ENCODE assay signal across 8 cellular contexts in genomic region chr20:62927128-62927705, GRCh38. TPM values are rescaled to one million over a fixed set of nuclear protein-coding genes. Genes with fewer than 3 reads are reported as not detected.
A peak's percentile ranks its signal among the peaks of the same experiment; 100 is the strongest.
DNase-seq lines count a peak whose midpoint lies in the region; ATAC-seq, FAIRE-seq and TF ChIP-seq lines count a peak whose summit lies in the region.

No MANE protein-coding gene starts in this region.

- H3K27ac Mint-ChIP-seq in CD8-positive, alpha-beta T cell = peak overlapping the region; percentile 96
- H3K27ac Mint-ChIP-seq in osteocyte (ENCODE audit: unreplicated experiment) = peak overlapping the region; percentile 82

- dilution Hi-C loops in endothelial cell of umbilical vein (cut with MboI; ENCODE audit: extremely low pct_ligation_motif_present, low sequenced_read_pairs) = no loop called here

- no peak for TF ChIP-seq CTCF in CD8-positive, alpha-beta T cell (IDR thresholded peaks at IDR 0.05)
- TF ChIP-seq CTCF in OCI-LY7 (conservative IDR thresholded peaks at IDR 0.05; ENCODE audit: low read length) (no peak), endothelial cell of umbilical vein (IDR thresholded peaks at IDR 0.05; ENCODE audit: extremely low read depth in 1 of 2, insufficient read depth in 1 of 2, low read depth in 1 of 2, low read length in 2 of 2) (no peak), osteocyte (IDR thresholded peaks at IDR 0.05) (no peak)

- intact Hi-C loops in CD8-positive, alpha-beta T cell (cut with DNase I, micrococcal nuclease) = loop anchor here (5.0 kb wide), 2 partner anchors 65 to 540 kb away; partner anchors contain the start of genes TCFL5 (in 2 of the 2) and RPS21 (in 1 of the 2)
- intact Hi-C loops in OCI-LY7 (cut with micrococcal nuclease; ENCODE audit: unreplicated experiment) = no loop called here
- intact Hi-C loops in endothelial cell of umbilical vein (cut with micrococcal nuclease) = no loop called here

- CTCF ChIA-PET in CD8-positive, alpha-beta T cell (lab: Charles Lee) = interaction anchor here (0.7 to 1.8 kb wide), 9 partner anchors 8 to 45 kb away, joined by 3 to 9 read pairs (median 6); no protein-coding TSS in a partner anchor
- CTCF ChIA-PET in OCI-LY7 (lab: Charles Lee; ENCODE audit: unreplicated experiment) = interaction anchor here (0.7 kb wide), 1 partner anchor 20 kb away, joined by 3 read pairs; no protein-coding TSS in a partner anchor
- CTCF ChIA-PET in endothelial cell of umbilical vein (lab: Charles Lee) = interaction anchor here (1.4 kb wide), 1 partner anchor 10 kb away, joined by 7 read pairs; the partner anchor contains the start of gene GID8

- peak overlapping the region; percentile 83 for H3K9ac ChIP-seq in endothelial cell of umbilical vein (replicated peaks; ENCODE audit: extremely low read depth, insufficient read depth, low read length)

- no peak for FAIRE-seq in endothelial cell of umbilical vein (lab: Jason Lieb, UNC)

- H4K20me1 ChIP-seq in OCI-LY7 (ENCODE audit: insufficient read depth, low read length) (peaks cover 41% of the 10 kb centered on the region), endothelial cell of umbilical vein (replicated peaks; ENCODE audit: control insufficient read depth, extremely low read depth, insufficient read depth, low read length) (peaks cover 5% of the 10 kb centered on the region)

- H3K9me1 ChIP-seq in endothelial cell of umbilical vein (replicated peaks; ENCODE audit: control insufficient read depth, extremely low read depth, insufficient read depth, low read length) = no peaks in the 10 kb centered on the region

- POLR2A ChIA-PET in CD8-positive, alpha-beta T cell (lab: Charles Lee) = interaction anchor here (1.1 to 4.3 kb wide), 6 partner anchors 9 to 66 kb away, joined by 3 to 45 read pairs (median 6); partner anchors contain the start of genes GID8 and TCFL5
- POLR2A ChIA-PET in OCI-LY7 (lab: Charles Lee) = interaction anchor here (0.7 to 1.1 kb wide), 2 partner anchors 8 to 9 kb away, joined by 3 to 5 read pairs; no protein-coding TSS in a partner anchor
- POLR2A ChIA-PET in endothelial cell of umbilical vein (lab: Charles Lee) = no interaction called here

- peak overlapping the region; percentile 95 for H3K4me3 Mint-ChIP-seq in CD8-positive, alpha-beta T cell
- peak overlapping the region; percentile 87 for H3K4me3 Mint-ChIP-seq in osteocyte (ENCODE audit: unreplicated experiment)

- H2AFZ ChIP-seq in OCI-LY7 (ENCODE audit: low read length) = no peak overlapping the region
- H2AFZ ChIP-seq in endothelial cell of umbilical vein (ENCODE audit: low read depth, low read length) = no peak overlapping the region

- H3K79me2 ChIP-seq in OCI-LY7 (ENCODE audit: insufficient read depth, low read depth, low read length) = peaks cover 92% of the 10 kb centered on the region
- H3K79me2 ChIP-seq in endothelial cell of umbilical vein (ENCODE audit: control insufficient read depth, insufficient read depth, low read length) = peaks cover 94% of the 10 kb centered on the region

- TF ChIP-seq POLR2A in endothelial cell of umbilical vein (IDR thresholded peaks at IDR 0.05; ENCODE audit: low read depth, low read length) = no peak

- no peaks in the 10 kb centered on the region for H3K27me3 Mint-ChIP-seq in CD8-positive, alpha-beta T cell (ENCODE audit: low read depth)
- H3K27me3 Mint-ChIP-seq in osteocyte (ENCODE audit: unreplicated experiment) = no peaks in the 10 kb centered on the region

- H3K4me1 Mint-ChIP-seq in CD8-positive, alpha-beta T cell (ENCODE audit: low read depth) = peaks cover 75% of the 10 kb centered on the region
- H3K4me1 Mint-ChIP-seq in osteocyte (ENCODE audit: unreplicated experiment) = peaks cover 61% of the 10 kb centered on the region

- peaks cover 62% of the 10 kb centered on the region for H3K4me1 ChIP-seq in CD8-positive, alpha-beta T cell (ENCODE audit: insufficient read depth, low read length)
- peaks cover 85% of the 10 kb centered on the region for H3K4me1 ChIP-seq in OCI-LY7 (ENCODE audit: insufficient read depth, low read length, poor library complexity, severe bottlenecking)
- peaks cover 53% of the 10 kb centered on the region for H3K4me1 ChIP-seq in endothelial cell of umbilical vein (ENCODE audit: control insufficient read depth, extremely low read depth, insufficient read depth, low read length)

- no peak for ATAC-seq in CD8-positive, alpha-beta T cell

- peaks cover 7% of the 10 kb centered on the region for H3K36me3 Mint-ChIP-seq in CD8-positive, alpha-beta T cell
- H3K36me3 Mint-ChIP-seq in osteocyte (ENCODE audit: unreplicated experiment) = no peaks in the 10 kb centered on the region

- peak overlapping the region; percentile 70 for H3K4me3 ChIP-seq in CD8-positive, alpha-beta T cell (ENCODE audit: low read depth, low read length)
- H3K4me3 ChIP-seq in OCI-LY7 (ENCODE audit: low read depth, low read length, poor library complexity, severe bottlenecking) = peak overlapping the region; percentile 92
- peak overlapping the region in 1 of 3 experiments; percentile 96 for H3K4me3 ChIP-seq in endothelial cell of umbilical vein (replicated peaks in 1 of 3; ENCODE audit: insufficient read depth in 1 of 3, low read depth in 1 of 3, low read length in 3 of 3)

- no peaks in the 10 kb centered on the region for H3K27me3 ChIP-seq in CD8-positive, alpha-beta T cell (ENCODE audit: insufficient read depth, low read length)
- no peaks in the 10 kb centered on the region for H3K27me3 ChIP-seq in endothelial cell of umbilical vein (ENCODE audit: control insufficient read depth in 2 of 2, insufficient read depth in 2 of 2, low read length in 2 of 2)

- BruUV-seq in OCI-LY7 (replicated peaks; lab: Mats Ljungman, UMichigan) (no TSS peak), endothelial cell of umbilical vein (replicated peaks; lab: Mats Ljungman, UMichigan) (no TSS peak)

- H3K9me3 ChIP-seq in CD8-positive, alpha-beta T cell (ENCODE audit: low read length) = no peaks in the 10 kb centered on the region
- H3K9me3 ChIP-seq in OCI-LY7 (ENCODE audit: low read length) (no peaks in the 10 kb centered on the region), endothelial cell of umbilical vein (replicated peaks; ENCODE audit: control insufficient read depth, insufficient read depth, low read length) (no peaks in the 10 kb centered on the region)

- no peaks in the 10 kb centered on the region for H3K36me3 ChIP-seq in CD8-positive, alpha-beta T cell (ENCODE audit: insufficient read depth, low read length)
- H3K36me3 ChIP-seq in OCI-LY7 (ENCODE audit: insufficient read depth, low read length) (peaks cover 36% of the 10 kb centered on the region; the same call in 1 of the 2 replicates), endothelial cell of umbilical vein (ENCODE audit: control insufficient read depth in 2 of 2, extremely low read depth in 1 of 2, insufficient read depth in 2 of 2, low read length in 2 of 2) (no peaks in the 10 kb centered on the region)

- H3K4me2 ChIP-seq in OCI-LY7 (ENCODE audit: low read length) = peak overlapping the region; percentile 98
- H3K4me2 ChIP-seq in endothelial cell of umbilical vein (ENCODE audit: insufficient read depth, low read length) = peak overlapping the region; percentile 70

- H3K9me2 ChIP-seq in OCI-LY7 (ENCODE audit: insufficient read depth, low read length) = no peaks in the 10 kb centered on the region

- H3K27ac ChIP-seq in CD8-positive, alpha-beta T cell (ENCODE audit: low read depth, low read length) = no peak overlapping the region
- peak overlapping the region; percentile 89 for H3K27ac ChIP-seq in OCI-LY7 (ENCODE audit: low read depth, low read length, poor library complexity, severe bottlenecking)
- no peak overlapping the region for H3K27ac ChIP-seq in endothelial cell of umbilical vein (ENCODE audit: insufficient read depth, low read depth, low read length)

- DNase-seq in CD8-positive, alpha-beta T cell = no peak
- no peak for DNase-seq in OCI-LY7 (ENCODE audit: low spot score)
- DNase-seq in endothelial cell of umbilical vein (ENCODE audit: low read depth, low spot score) = no peak
- no peak for DNase-seq in osteocyte (ENCODE audit: extremely low spot score, unreplicated experiment)
- no peak for DNase-seq in COLO829 (ENCODE audit: low spot score)
- DNase-seq in HK-2 (ENCODE audit: unreplicated experiment) = no peak
- DNase-seq in SHP77 (lab: John Stamatoyannopoulos, UW) = no peak
- no peak for DNase-seq in NCI-H1417 treated with DMSO at 0.1 percent for 48 hours (lab: John Stamatoyannopoulos, UW)

- H3K9me3 Mint-ChIP-seq in CD8-positive, alpha-beta T cell = no peaks in the 10 kb centered on the region
- H3K9me3 Mint-ChIP-seq in osteocyte (ENCODE audit: unreplicated experiment) = no peaks in the 10 kb centered on the region

RNA-seq across cellular contexts. Expression of gene DIDO1, which starts 0.9 kb away (rescaled TPM):
- total RNA-seq in CD8-positive, alpha-beta T cell = 10 to 100 TPM; 44.7 to 46.6 TPM
- total RNA-seq in OCI-LY7 (2014; rRNA removed; shearing (Covaris generic)) = 65.1 and 69.2 TPM in 2 replicates
- total RNA-seq in OCI-LY7 (2022) (70.6 and 79.0 TPM in 2 replicates), endothelial cell of umbilical vein (46.6 and 51.2 TPM in 2 replicates), osteocyte (53.6 and 54.7 TPM in 2 replicates)
- polyA plus RNA-seq in endothelial cell of umbilical vein = 20.7 and 22.1 TPM in 2 replicates
- 14.2 and 14.6 TPM in 2 replicates for polyA plus RNA-seq in endothelial cell of umbilical vein (2011; cell fraction: cytosol; rRNA removed)
- 82.8 and 101 TPM in 2 replicates for polyA plus RNA-seq in endothelial cell of umbilical vein (2011; cell fraction: nucleus; rRNA removed)
- polyA plus RNA-seq in endothelial cell of umbilical vein (2012) = 22.4 and 23.8 TPM in 2 replicates
- 42.9 and 45.1 TPM in 2 replicates for polyA minus RNA-seq in endothelial cell of umbilical vein
- polyA minus RNA-seq in endothelial cell of umbilical vein (2011; cell fraction: cytosol; rRNA and poly(A)+ RNA removed) = 12.6 TPM
- polyA minus RNA-seq in endothelial cell of umbilical vein (2011; cell fraction: nucleus; rRNA and poly(A)+ RNA removed) = 61.9 and 66.0 TPM in 2 replicates

RNA-seq across cellular contexts. Expression of gene GID8, which starts 10.7 kb away (rescaled TPM):
- total RNA-seq in CD8-positive, alpha-beta T cell = 10 to 100 TPM; 48.7 to 48.8 TPM
- total RNA-seq in OCI-LY7 (2014; rRNA removed; shearing (Covaris generic)) = 28.7 and 29.2 TPM in 2 replicates
- total RNA-seq in OCI-LY7 (2022) = 46.1 and 47.7 TPM in 2 replicates
- 31.4 and 34.6 TPM in 2 replicates for total RNA-seq in endothelial cell of umbilical vein
- polyA plus RNA-seq in endothelial cell of umbilical vein = 20.6 and 25.3 TPM in 2 replicates
- 25.6 and 27.1 TPM in 2 replicates for polyA plus RNA-seq in endothelial cell of umbilical vein (2011; cell fraction: cytosol; rRNA removed)
- 18.7 and 21.7 TPM in 2 replicates for polyA plus RNA-seq in endothelial cell of umbilical vein (2011; cell fraction: nucleus; rRNA removed)
- 28.2 and 28.9 TPM in 2 replicates for polyA plus RNA-seq in endothelial cell of umbilical vein (2012)
- 29.6 and 31.1 TPM in 2 replicates for polyA minus RNA-seq in endothelial cell of umbilical vein
- 13.2 TPM for polyA minus RNA-seq in endothelial cell of umbilical vein (2011; cell fraction: cytosol; rRNA and poly(A)+ RNA removed)
- polyA minus RNA-seq in endothelial cell of umbilical vein (2011; cell fraction: nucleus; rRNA and poly(A)+ RNA removed) = 12.6 and 13.0 TPM in 2 replicates
- total RNA-seq in osteocyte = 33.5 and 35.8 TPM in 2 replicates

RNA-seq across cellular contexts. Expression of gene SLC17A9, which starts 25.3 kb away (rescaled TPM):
- 10 to 100 TPM; 19.1 to 22.6 TPM for total RNA-seq in CD8-positive, alpha-beta T cell
- 1.7 and 2.0 TPM in 2 replicates for total RNA-seq in OCI-LY7 (2014; rRNA removed; shearing (Covaris generic))
- total RNA-seq in OCI-LY7 (2022) (8.1 and 13.2 TPM in 2 replicates), endothelial cell of umbilical vein (44.5 and 49.4 TPM in 2 replicates), osteocyte (not detected in 2 replicates)
- polyA plus RNA-seq in endothelial cell of umbilical vein = 38.2 and 48.3 TPM in 2 replicates
- 9.6 and 15.4 TPM in 2 replicates for polyA plus RNA-seq in endothelial cell of umbilical vein (2011; cell fraction: cytosol; rRNA removed)
- 182 and 237 TPM in 2 replicates for polyA plus RNA-seq in endothelial cell of umbilical vein (2011; cell fraction: nucleus; rRNA removed)
- 22.2 and 38.9 TPM in 2 replicates for polyA plus RNA-seq in endothelial cell of umbilical vein (2012)
- 10.8 and 19.6 TPM in 2 replicates for polyA minus RNA-seq in endothelial cell of umbilical vein
- not detected for polyA minus RNA-seq in endothelial cell of umbilical vein (2011; cell fraction: cytosol; rRNA and poly(A)+ RNA removed)
- polyA minus RNA-seq in endothelial cell of umbilical vein (2011; cell fraction: nucleus; rRNA and poly(A)+ RNA removed) = 26.9 and 30.8 TPM in 2 replicates

Comparison
In these comparisons a context has a peak if more than half of its experiments do, and no peak if none do; other contexts are left out.
1. intact Hi-C loops: an anchor here in CD8-positive, alpha-beta T cell (5.0 kb wide); none called in OCI-LY7 and endothelial cell of umbilical vein.